In the genomic region with DNA sequence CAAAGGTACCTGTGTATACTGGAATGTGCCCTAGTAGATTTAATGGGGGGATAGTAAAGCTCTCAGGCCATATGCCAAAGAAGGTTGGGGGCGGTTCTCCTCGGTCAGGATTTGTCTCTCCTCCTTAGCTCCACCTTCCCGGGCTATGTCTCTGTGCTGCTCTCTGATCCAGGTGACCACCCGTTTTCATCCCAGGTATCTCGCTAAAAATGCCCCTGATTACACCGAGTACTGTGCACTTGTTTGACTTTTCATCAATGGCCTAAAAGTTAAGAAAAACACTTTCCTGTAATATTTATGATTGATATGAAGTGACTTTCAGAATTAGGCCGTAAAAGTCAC, we compare ENCODE assay signal across 8 cellular contexts. TPM values are rescaled to one million over a fixed set of nuclear protein-coding genes. Genes with fewer than 3 reads are reported as not detected.
DNase-seq lines count a peak whose midpoint lies in the region; ATAC-seq and TF ChIP-seq lines count a peak whose summit lies in the region.

No MANE protein-coding gene starts in this region.

- H4K20me1 ChIP-seq in BLaER1 = peaks cover 59% of the 10 kb centered on the region

- H3K9me3 ChIP-seq in BLaER1 (no peaks in the 10 kb centered on the region), suprapubic skin (no peaks in the 10 kb centered on the region)

- peak overlapping the region; percentile 96 for H3K4me3 Mint-ChIP-seq in activated T-helper 2 cell treated with anti-CD3 and anti-CD28 coated beads, Interferon-gamma antibody, Interleukin-2, Interleukin-4, amounts not matched to agents 10 μg/mL and 5 μg/mL and 100 μg/mL, durations not matched to agents 14 hours and 24 hours and 36 hours (ENCODE audit: low read depth)
- H3K4me3 Mint-ChIP-seq in immature natural killer cell = peak overlapping the region; percentile 92 to 100 (median 99)

- no peaks in the 10 kb centered on the region for H3K9me3 Mint-ChIP-seq in activated T-helper 2 cell treated with anti-CD3 and anti-CD28 coated beads, Interferon-gamma antibody, Interleukin-2, Interleukin-4, amounts not matched to agents 10 μg/mL and 5 μg/mL and 100 μg/mL, durations not matched to agents 14 hours and 24 hours and 36 hours
- H3K9me3 Mint-ChIP-seq in immature natural killer cell = peaks cover 0 to 1% (median 0%) of the 10 kb centered on the region in 6 donors

- H3K4me3 ChIP-seq in BLaER1 (peak overlapping the region; percentile 99), suprapubic skin (peak overlapping the region; percentile 89)

- H3K27ac ChIP-seq in BLaER1 = peak overlapping the region; percentile 93
- peak overlapping the region; percentile 86 for H3K27ac ChIP-seq in suprapubic skin

- H3K9ac ChIP-seq in BLaER1 = peak overlapping the region; percentile 96

- intact Hi-C loops in activated T-helper 2 cell treated with anti-CD3 and anti-CD28 coated beads, Interferon-gamma antibody, Interleukin-2, Interleukin-4, amounts not matched to agents 10 μg/mL and 5 μg/mL and 100 μg/mL, durations not matched to agents 14 hours and 24 hours and 36 hours (cut with micrococcal nuclease) = loop anchor here (1.0 to 5.0 kb wide), 2 partner anchors 9 to 415 kb away; no protein-coding TSS in a partner anchor

- peak; percentile 30 for DNase-seq in HT1080 (ENCODE audit: low read depth)
- DNase-seq in activated T-helper 2 cell treated with anti-CD3 and anti-CD28 coated beads, Interferon-gamma antibody, Interleukin-2, Interleukin-4, amounts not matched to agents 10 μg/mL and 5 μg/mL and 100 μg/mL, durations not matched to agents 14 hours and 24 hours and 36 hours (ENCODE audit: low spot score) = no peak
- no peak for DNase-seq in immature natural killer cell
- peak in 1 of 2 donors; percentile 19 for DNase-seq in suprapubic skin (ENCODE audit: low spot score in 2 of 2)
- DNase-seq in omental fat pad (ENCODE audit: low spot score) = no peak
- no peak for DNase-seq in activated gamma-delta T cell (lab: John Stamatoyannopoulos, UW)
- DNase-seq in ureter (ENCODE audit: low spot score) = no peak

- H3K4me1 ChIP-seq in BLaER1 = peaks cover 35% of the 10 kb centered on the region
- H3K4me1 ChIP-seq in suprapubic skin = peaks cover 35% of the 10 kb centered on the region

- H3K36me3 ChIP-seq in BLaER1 (peaks cover 64% of the 10 kb centered on the region), suprapubic skin (peaks cover 57% of the 10 kb centered on the region)

- TF ChIP-seq CTCF in suprapubic skin (IDR thresholded peaks at IDR 0.05) (no peak), omental fat pad (IDR thresholded peaks at IDR 0.05) (no peak)

- no peaks in the 10 kb centered on the region for H3K27me3 ChIP-seq in BLaER1
- H3K27me3 ChIP-seq in suprapubic skin = no peaks in the 10 kb centered on the region

- WGBS in suprapubic skin = 13% methylated on average over 7 of the region's 7 CpGs

- H3K4me2 ChIP-seq in BLaER1 = peak overlapping the region; percentile 92

- H3K27me3 Mint-ChIP-seq in activated T-helper 2 cell treated with anti-CD3 and anti-CD28 coated beads, Interferon-gamma antibody, Interleukin-2, Interleukin-4, amounts not matched to agents 10 μg/mL and 5 μg/mL and 100 μg/mL, durations not matched to agents 14 hours and 24 hours and 36 hours (ENCODE audit: low read depth) = no peaks in the 10 kb centered on the region
- H3K27me3 Mint-ChIP-seq in immature natural killer cell (ENCODE audit: low read depth in 3 of 3) = peaks cover 3 to 15% (median 8%) of the 10 kb centered on the region in 3 donors

- peaks cover 69% of the 10 kb centered on the region for H3K36me3 Mint-ChIP-seq in activated T-helper 2 cell treated with anti-CD3 and anti-CD28 coated beads, Interferon-gamma antibody, Interleukin-2, Interleukin-4, amounts not matched to agents 10 μg/mL and 5 μg/mL and 100 μg/mL, durations not matched to agents 14 hours and 24 hours and 36 hours (ENCODE audit: low read depth)
- H3K36me3 Mint-ChIP-seq in immature natural killer cell = peaks cover 4 to 38% (median 7%) of the 10 kb centered on the region in 3 donors

- no peak for ATAC-seq in omental fat pad (ENCODE audit: low FRiP score)

- peak overlapping the region; percentile 76 for H3K27ac Mint-ChIP-seq in activated T-helper 2 cell treated with anti-CD3 and anti-CD28 coated beads, Interferon-gamma antibody, Interleukin-2, Interleukin-4, amounts not matched to agents 10 μg/mL and 5 μg/mL and 100 μg/mL, durations not matched to agents 14 hours and 24 hours and 36 hours
- H3K27ac Mint-ChIP-seq in immature natural killer cell = peak overlapping the region; percentile 71 to 100 (median 93)

- no peak for TF ChIP-seq EP300 in suprapubic skin (IDR thresholded peaks at IDR 0.05)

- TF ChIP-seq POLR2A in suprapubic skin (IDR thresholded peaks at IDR 0.05) = no peak

- peaks cover 31% of the 10 kb centered on the region for H3K4me1 Mint-ChIP-seq in activated T-helper 2 cell treated with anti-CD3 and anti-CD28 coated beads, Interferon-gamma antibody, Interleukin-2, Interleukin-4, amounts not matched to agents 10 μg/mL and 5 μg/mL and 100 μg/mL, durations not matched to agents 14 hours and 24 hours and 36 hours (ENCODE audit: low read depth)
- H3K4me1 Mint-ChIP-seq in immature natural killer cell = peaks cover 54 to 67% of the 10 kb centered on the region in 2 donors

RNA-seq across cellular contexts. Expression of gene NDUFS6, which starts 0.7 kb away (rescaled TPM):
- 77.4 and 102 TPM in 2 replicates for total RNA-seq in HT1080 (2014; rRNA removed; shearing (Covaris generic))
- polyA plus RNA-seq in HT1080 (2015; cell fraction: cytosol; rRNA removed) = 106 and 165 TPM in 2 replicates
- 33.7 and 60.3 TPM in 2 replicates for polyA plus RNA-seq in HT1080 (2015; cell fraction: nucleus; rRNA removed)
- total RNA-seq in activated T-helper 2 cell treated with anti-CD3 and anti-CD28 coated beads, Interferon-gamma antibody, Interleukin-2, Interleukin-4, amounts not matched to agents 10 μg/mL and 5 μg/mL and 100 μg/mL, durations not matched to agents 14 hours and 24 hours and 36 hours = 31.6 and 39.9 TPM in 2 replicates
- 10 to 100 TPM; 75.8 to 96.0 (median 89.8) TPM for polyA plus RNA-seq in immature natural killer cell
- total RNA-seq in suprapubic skin (10 to 100 TPM; 38.9 to 64.5 (median 51.2) TPM), omental fat pad (10 to 100 TPM; 34.3 to 81.2 (median 44.2) TPM), ureter (22.9 TPM)

RNA-seq across cellular contexts. Expression of gene MRPL36, which starts 2.3 kb away (rescaled TPM):
- 134 and 149 TPM in 2 replicates for total RNA-seq in HT1080 (2014; rRNA removed; shearing (Covaris generic))
- 105 and 108 TPM in 2 replicates for polyA plus RNA-seq in HT1080 (2015; cell fraction: cytosol; rRNA removed)
- 48.5 and 52.8 TPM in 2 replicates for polyA plus RNA-seq in HT1080 (2015; cell fraction: nucleus; rRNA removed)
- 96.1 and 96.4 TPM in 2 replicates for total RNA-seq in activated T-helper 2 cell treated with anti-CD3 and anti-CD28 coated beads, Interferon-gamma antibody, Interleukin-2, Interleukin-4, amounts not matched to agents 10 μg/mL and 5 μg/mL and 100 μg/mL, durations not matched to agents 14 hours and 24 hours and 36 hours
- 100 to 1,000 TPM in 1 of 3 donors, 10 to 100 TPM in 2; 86.5 to 142 (median 87.6) TPM for polyA plus RNA-seq in immature natural killer cell
- total RNA-seq in suprapubic skin (10 to 100 TPM; 13.7 to 62.5 (median 41.2) TPM), omental fat pad (10 to 100 TPM; 16.1 to 57.5 (median 49.5) TPM), ureter (33.2 TPM)
